Comparison of ENCODE assay signal across 29 cellular contexts in the genomic region with DNA sequence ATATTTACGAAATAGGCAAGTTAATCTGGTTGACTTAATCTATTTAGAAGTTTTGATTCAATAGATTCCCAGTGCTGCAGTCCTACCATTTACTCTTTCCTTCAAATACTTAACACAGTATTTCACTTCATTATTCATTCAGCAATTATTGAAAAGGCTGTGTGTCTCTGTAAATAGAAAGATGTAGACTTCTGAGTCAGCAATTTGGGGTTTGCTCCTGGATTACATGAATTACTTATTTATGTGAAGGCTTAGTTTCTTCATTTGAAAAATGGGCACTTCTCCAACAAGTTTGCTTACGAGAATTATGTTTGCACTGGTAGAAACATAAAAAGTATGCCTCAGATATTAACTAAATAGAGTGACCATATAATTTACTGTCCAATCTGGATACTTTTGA. TPM values are rescaled to one million over a fixed set of nuclear protein-coding genes. Genes with fewer than 3 reads are reported as not detected.
A peak's percentile ranks its signal among the peaks of the same experiment; 100 is the strongest.
DNase-seq lines count a peak whose midpoint lies in the region; ATAC-seq, FAIRE-seq and TF ChIP-seq lines count a peak whose summit lies in the region.
"Had no signal": no experiment of that assay in that cellular context is flagged by ENCODE, and none has a peak within 500 bp of the region (broad histone marks: within the 10 kb centered on the region; RNA-seq: fewer than 3 reads in every experiment).

No MANE protein-coding gene starts in this region.

- H3K4me2 ChIP-seq in A549: no peak overlapping the region

- DNase-seq in NCI-H2227 (lab: John Stamatoyannopoulos, UW; ENCODE audit: unreplicated experiment) (peak; percentile 23), NCI-H2227 treated with DMSO at 0.1 percent for 48 hours (lab: John Stamatoyannopoulos, UW) (no peak), A549 (ENCODE audit: low read depth in 1 of 2, low spot score in 1 of 2) (no peak), SK-N-MC (ENCODE audit: low read depth, low spot score) (peak; percentile 75), iris pigment epithelial cell (ENCODE audit: low read depth) (peak; percentile 28), Right ventricle myocardium inferior (ENCODE audit: missing footprints) (no peak), T-helper 2 cell (no peak)
- DNase-seq: ACHN; AML-193; BE2C; Calu3; CD4-positive, alpha-beta T cell; CD8-positive, alpha-beta memory T cell; COR-L47; DMS53; DMS79 treated with DMSO at 0.1 percent for 48 hours; GF-D8; GM23248; H7; HCEC 1CT had no signal

- TF ChIP-seq RAD21 in A549 (conservative IDR thresholded peaks at IDR 0.05 in 1 of 2, IDR thresholded peaks at IDR 0.05 in 1 of 2): no peak

- no peak for TF ChIP-seq EP300 in A549 (IDR thresholded peaks at IDR 0.05)

- H3K9me3 ChIP-seq in A549 (no peaks in the 10 kb centered on the region), SK-N-MC (ENCODE audit: low read depth, low read length) (no peaks in the 10 kb centered on the region)
- H3K9me3 ChIP-seq: BE2C had no signal

- intact Hi-C loops in Right ventricle myocardium inferior (cut with DNase I): no loop called here

- no peak for TF ChIP-seq CTCF in A549 (IDR thresholded peaks at IDR 0.05)

- TF ChIP-seq POLR2A in A549 (IDR thresholded peaks at IDR 0.05; ENCODE audit: low read length): no peak

- CTCF ChIA-PET in A549 (lab: Yijun Ruan, JAX): no interaction called here

- ATAC-seq in A549 (no peak), Right ventricle myocardium inferior (no peak), GM18861 (IDR thresholded peaks at IDR 0.05; ENCODE audit: unreplicated experiment) (no peak)

- no peaks in the 10 kb centered on the region for H3K4me1 ChIP-seq in A549
- H3K4me1 ChIP-seq: BE2C had no signal

- POLR2A ChIA-PET in A549 (lab: Yijun Ruan, JAX): no interaction called here

- H3K4me3 ChIP-seq in A549 (no peak overlapping the region), SK-N-MC (0 out of 2 replicates have a peak overlapping the region, but pooled peaks have one; percentile 19)
- H3K4me3 ChIP-seq: BLaER1 treated with 17β-estradiol and CSF1 and Interleukin-3, amounts not matched to agents 10 nM and 100 nM; GM23248 had no signal

- no peak overlapping the region for H3K9ac ChIP-seq in SK-N-MC (ENCODE audit: insufficient read length)
- H3K9ac ChIP-seq: BLaER1 treated with 17β-estradiol and CSF1 and Interleukin-3, amounts not matched to agents 10 nM and 100 nM; GM23248 had no signal

- H3K36me3 ChIP-seq in SK-N-MC (ENCODE audit: insufficient read depth, low read length): no peaks in the 10 kb centered on the region
- H3K36me3 ChIP-seq: BE2C; BLaER1 treated with 17β-estradiol and CSF1 and Interleukin-3, amounts not matched to agents 10 nM and 100 nM had no signal

- FAIRE-seq in A549 (lab: Jason Lieb, UNC): no peak
- FAIRE-seq: GM12891, GM18507, H1 had no signal

- H3K27ac ChIP-seq in A549 (no peak overlapping the region), SK-N-MC (no peak overlapping the region)
- H3K27ac ChIP-seq: 22Rv1; BLaER1 treated with 17β-estradiol and CSF1 and Interleukin-3, amounts not matched to agents 10 nM and 100 nM; GM23248 had no signal

- 47% methylated on average over 2 of the region's 2 CpGs for WGBS in A549 (ENCODE audit: missing lambda C conversion rate)

TF ChIP-seq in A549, 52 proteins besides CTCF, POLR2A, EP300 and RAD21:
- TF ChIP-seq MAFK (IDR thresholded peaks at IDR 0.05; ENCODE audit: partially characterized antibody): peak; percentile 68
- TF ChIP-seq MAZ (IDR thresholded peaks at IDR 0.05; ENCODE audit: borderline replicate concordance, low read depth, low read length): no peak

RNA-seq across cellular contexts. Expression of a gene that starts 17.4 kb away (rescaled TPM):
- polyA plus RNA-seq in A549 (2011; rRNA removed): not detected in 2 replicates
- not detected in 2 replicates for polyA plus RNA-seq in A549 (2012; cell fraction: cytosol; rRNA removed)
- not detected in 2 replicates for polyA plus RNA-seq in A549 (2012; cell fraction: nucleus; rRNA removed)
- polyA plus RNA-seq in A549 (2017; fragmentation: RNase III; extraction: RNeasy Plus Mini Kit Qiagen cat#74134 plus additional on column Dnase treatment): not detected in 3 replicates
- not detected in 2 replicates for polyA minus RNA-seq in A549 (2011; rRNA and poly(A)+ RNA removed)
- not detected for total RNA-seq in Right ventricle myocardium inferior
- total RNA-seq: Calu3; CD4-positive, alpha-beta T cell; CD8-positive, alpha-beta memory T cell; Daoy; G401; GM23248; H1; H7 had no signal
- polyA plus RNA-seq: CD14-positive monocyte, GM23248 had no signal

Comparison
In these comparisons a context has a peak if more than half of its experiments do, and no peak if none do; other contexts are left out.
1. DNase-seq: peak in NCI-H2227 (single experiment), SK-N-MC (single experiment) and iris pigment epithelial cell (single experiment); none in NCI-H2227 treated with DMSO at 0.1 percent for 48 hours (single experiment), A549 (0 of 2), Right ventricle myocardium inferior (single experiment) and T-helper 2 cell (0 of 5).